Comparison of ENCODE assay signal across 20 cellular contexts in genomic region chr14:104099096-104100041, GRCh38. TPM values are rescaled to one million over a fixed set of nuclear protein-coding genes. Genes with fewer than 3 reads are reported as not detected.
"Had no signal": no experiment of that assay in that cellular context is flagged by ENCODE, and none has a peak within 500 bp of the region (broad histone marks: within the 10 kb centered on the region; RNA-seq: fewer than 3 reads in every experiment).

No MANE protein-coding gene starts in this region.

- H3K36me3 Mint-ChIP-seq: brain; naive thymus-derived CD4-positive, alpha-beta T cell; stimulated activated memory B cell treated with anti-CD40 and anti-IgM and Interleukin-4, amounts not matched to agents 10 μg/mL and 1 μg/mL and 100 μg/mL, for 72 hours had no signal

- H3K36me3 ChIP-seq: adrenal gland had no signal

- H3K4me3 Mint-ChIP-seq: brain; naive thymus-derived CD4-positive, alpha-beta T cell; stimulated activated memory B cell treated with anti-CD40 and anti-IgM and Interleukin-4, amounts not matched to agents 10 μg/mL and 1 μg/mL and 100 μg/mL, for 72 hours; T-helper 2 cell treated with Interferon-gamma antibody and Interleukin-4, amounts not matched to agents 5 μg/mL and 100 μg/mL, for 36 hours had no signal

- H3K4me3 ChIP-seq: adrenal gland, esophagus muscularis mucosa, lung had no signal

- H3K27ac ChIP-seq: adrenal gland, esophagus muscularis mucosa had no signal

- H3K4me1 ChIP-seq: adrenal gland had no signal

- H3K27me3 Mint-ChIP-seq: naive thymus-derived CD4-positive, alpha-beta T cell had no signal

- DNase-seq: activated CD4-positive, alpha-beta T cell treated with anti-CD3 and anti-CD28 coated beads, Interleukin-2, amount 50 U/mL, for 4 hours; activated naive CD4-positive, alpha-beta T cell treated with anti-CD3 and anti-CD28 coated beads, Interleukin-2, amount 50 U/mL, for 16 hours; activated T-cell treated with anti-CD3 and anti-CD28 coated beads, Interleukin-2, amount 50 U/mL, for 1 hour; adrenal gland; cerebellar nuclear complex; dermis blood vessel endothelial cell; foreskin fibroblast; head of caudate nucleus; midbrain; nucleus accumbens; SIG-M5; trophoblast cell had no signal

- H3K9me3 ChIP-seq: adrenal gland, esophagus muscularis mucosa had no signal

- ATAC-seq: activated CD4-positive, CD25-positive, alpha-beta regulatory T cell treated with anti-CD3 and anti-CD28 coated beads, Interleukin-2, amount 50 U/mL, for 24 hours; naive thymus-derived CD4-positive, alpha-beta T cell; stimulated activated memory B cell treated with anti-CD40 and anti-IgM and Interleukin-4, amounts not matched to agents 10 μg/mL and 1 μg/mL and 100 μg/mL, for 72 hours had no signal

- H3K9me3 Mint-ChIP-seq: naive thymus-derived CD4-positive, alpha-beta T cell; stimulated activated memory B cell treated with anti-CD40 and anti-IgM and Interleukin-4, amounts not matched to agents 10 μg/mL and 1 μg/mL and 100 μg/mL, for 72 hours; T-helper 2 cell treated with Interferon-gamma antibody and Interleukin-4, amounts not matched to agents 5 μg/mL and 100 μg/mL, for 36 hours had no signal

- H3K27ac Mint-ChIP-seq: brain; naive thymus-derived CD4-positive, alpha-beta T cell; stimulated activated memory B cell treated with anti-CD40 and anti-IgM and Interleukin-4, amounts not matched to agents 10 μg/mL and 1 μg/mL and 100 μg/mL, for 72 hours; T-helper 2 cell treated with Interferon-gamma antibody and Interleukin-4, amounts not matched to agents 5 μg/mL and 100 μg/mL, for 36 hours had no signal

RNA-seq across cellular contexts. Expression of gene ASPG, which starts 13.9 kb away (rescaled TPM):
- total RNA-seq: dermis blood vessel endothelial cell, pulmonary artery endothelial cell had no signal
